In genomic region chr1:198056255-198056654, GRCh38 we compare ENCODE assay signal across 8 cellular contexts.
DNase-seq lines count a peak whose midpoint lies in the region; ATAC-seq and TF ChIP-seq lines count a peak whose summit lies in the region.

No MANE protein-coding gene starts in this region.

- H3K4me3 ChIP-seq in DND-41 (ENCODE audit: low read depth in 1 of 2, low read length in 2 of 2) = no peak overlapping the region

- no peaks in the 10 kb centered on the region for H4K20me1 ChIP-seq in DND-41 (ENCODE audit: insufficient read depth, low read length)

- no peak overlapping the region for H3K9ac ChIP-seq in DND-41 (ENCODE audit: low read depth, low read length)

- no peaks in the 10 kb centered on the region for H3K36me3 Mint-ChIP-seq in glutamatergic neuron (ENCODE audit: unreplicated experiment)

- H3K4me1 Mint-ChIP-seq in glutamatergic neuron (ENCODE audit: low read depth, unreplicated experiment) = no peaks in the 10 kb centered on the region

- no peaks in the 10 kb centered on the region for H3K27me3 ChIP-seq in DND-41 (ENCODE audit: insufficient read depth, low read length, poor library complexity)

- H3K27me3 Mint-ChIP-seq in glutamatergic neuron (ENCODE audit: unreplicated experiment) = no peaks in the 10 kb centered on the region

- ATAC-seq in DND-41 (ENCODE audit: insufficient read depth, low read depth) = peak; percentile 67; the same call in 2 of the 3 replicates
- peak; percentile 46 for ATAC-seq in GM19468 (IDR thresholded peaks at IDR 0.05; ENCODE audit: extremely low read depth, unreplicated experiment)

- peaks cover 2% of the 10 kb centered on the region for H3K9me3 Mint-ChIP-seq in glutamatergic neuron (ENCODE audit: unreplicated experiment)

- no peak overlapping the region for H3K4me3 Mint-ChIP-seq in glutamatergic neuron (ENCODE audit: unreplicated experiment)

- H3K27ac ChIP-seq in DND-41 (ENCODE audit: low read length) = no peak overlapping the region

- DNase-seq in DND-41 (peak; percentile 24), NAMALWA (ENCODE audit: low spot score) (peak; percentile 46), glutamatergic neuron (peak; percentile 29), dedifferentiated amniotic fluid mesenchymal stem cell (ENCODE audit: extremely low spot score) (no peak), AML-193 (lab: John Stamatoyannopoulos, UW) (no peak), NCI-H1417 (lab: John Stamatoyannopoulos, UW) (no peak)
- DNase-seq in activated T-cell treated with anti-CD3 and anti-CD28 coated beads, Interleukin-2, amount 50 U/mL, for 1 hour = no peak

- TF ChIP-seq CTCF in DND-41 (IDR thresholded peaks at IDR 0.05; ENCODE audit: borderline replicate concordance, extremely low read depth, low read length, poor library complexity, severe bottlenecking) (peak; percentile 59), glutamatergic neuron (IDR thresholded peaks at IDR 0.05; ENCODE audit: partially characterized antibody, unreplicated experiment) (peak; percentile 45)

- H3K79me2 ChIP-seq in DND-41 (ENCODE audit: insufficient read depth, low read length) = no peaks in the 10 kb centered on the region

- no peak overlapping the region for H2AFZ ChIP-seq in DND-41 (ENCODE audit: low read depth, low read length)

- H3K36me3 ChIP-seq in DND-41 (ENCODE audit: insufficient read depth, low read length) = no peaks in the 10 kb centered on the region

- H3K4me1 ChIP-seq in DND-41 (ENCODE audit: insufficient read depth, low read length) = no peaks in the 10 kb centered on the region

- no peak overlapping the region for H3K4me2 ChIP-seq in DND-41 (ENCODE audit: insufficient read depth, low read length)

- H3K27ac Mint-ChIP-seq in glutamatergic neuron (ENCODE audit: unreplicated experiment) = no peak overlapping the region

- no peaks in the 10 kb centered on the region for H3K9me3 ChIP-seq in DND-41 (ENCODE audit: insufficient read depth, low read length, severe bottlenecking)

Comparison
In these comparisons a context has a peak if more than half of its experiments do, and no peak if none do; other contexts are left out.
1. DNase-seq: peak in DND-41 (single experiment), NAMALWA (single experiment) and glutamatergic neuron (single experiment); none in dedifferentiated amniotic fluid mesenchymal stem cell (single experiment), activated T-cell treated with anti-CD3 and anti-CD28 coated beads, Interleukin-2, amount 50 U/mL, for 1 hour (single experiment), AML-193 (0 of 2) and NCI-H1417 (0 of 3).